10 cellular contexts compared by ENCODE assay signal in the genomic region with DNA sequence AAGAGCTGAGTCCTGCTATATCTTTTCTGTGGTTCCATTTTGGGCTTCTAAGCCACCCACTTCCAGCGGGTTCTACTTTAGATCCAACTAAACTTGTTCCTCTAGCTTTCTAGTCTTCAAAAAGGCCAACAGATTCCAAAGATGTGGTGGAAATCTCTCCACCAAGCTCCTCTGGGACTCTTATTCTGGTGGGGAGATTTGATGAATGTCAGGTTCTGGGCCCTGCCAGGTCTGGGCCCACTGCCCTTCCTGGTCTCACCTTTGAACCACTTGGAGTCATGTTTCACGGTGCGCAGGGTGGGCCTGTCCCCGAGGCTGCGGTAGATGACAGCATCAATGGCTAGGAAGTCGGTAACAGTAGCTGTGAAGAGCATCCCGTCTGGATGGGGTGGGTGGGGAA. TPM values are rescaled to one million over a fixed set of nuclear protein-coding genes. Genes with fewer than 3 reads are reported as not detected.
"Had no signal": no experiment of that assay in that cellular context is flagged by ENCODE, and none has a peak within 500 bp of the region (broad histone marks: within the 10 kb centered on the region; RNA-seq: fewer than 3 reads in every experiment).

No MANE protein-coding gene starts in this region.

- H3K4me3 Mint-ChIP-seq: GM23338, H9, HFFc6, IgD-negative memory B cell had no signal

- H3K27ac Mint-ChIP-seq: GM23338, H9, HFFc6, IgD-negative memory B cell had no signal

- H3K4me2 ChIP-seq: GM23338 had no signal

- H3K4me3 ChIP-seq: GM23338 had no signal

- H3K27ac ChIP-seq: HL-60 had no signal

- H3K9me3 Mint-ChIP-seq: GM23338, H9, HFFc6 had no signal

- DNase-seq: H9, HCEC 1CT, HFFc6 had no signal

- ATAC-seq: GM23338, HepG2 had no signal

- H2AFZ ChIP-seq: GM23338 had no signal

- FAIRE-seq: H1, H54, HepG2 had no signal

- H3K36me3 Mint-ChIP-seq: IgD-negative memory B cell had no signal

RNA-seq across cellular contexts. Expression of a gene that starts 4.8 kb away (rescaled TPM):
- polyA plus RNA-seq: IgD-negative memory B cell had no signal

RNA-seq across cellular contexts. Expression of a gene that starts 14.9 kb away (rescaled TPM):
- total RNA-seq: HFFc6, HT1080 had no signal

RNA-seq across cellular contexts. Expression of a gene that starts 19.7 kb away (rescaled TPM):
- total RNA-seq: HFFc6, HT1080 had no signal
- polyA plus RNA-seq: IgD-negative memory B cell had no signal

RNA-seq across cellular contexts. Expression of a gene that starts 36.4 kb away (rescaled TPM):
- total RNA-seq: HFFc6 had no signal
